In the genomic region with DNA sequence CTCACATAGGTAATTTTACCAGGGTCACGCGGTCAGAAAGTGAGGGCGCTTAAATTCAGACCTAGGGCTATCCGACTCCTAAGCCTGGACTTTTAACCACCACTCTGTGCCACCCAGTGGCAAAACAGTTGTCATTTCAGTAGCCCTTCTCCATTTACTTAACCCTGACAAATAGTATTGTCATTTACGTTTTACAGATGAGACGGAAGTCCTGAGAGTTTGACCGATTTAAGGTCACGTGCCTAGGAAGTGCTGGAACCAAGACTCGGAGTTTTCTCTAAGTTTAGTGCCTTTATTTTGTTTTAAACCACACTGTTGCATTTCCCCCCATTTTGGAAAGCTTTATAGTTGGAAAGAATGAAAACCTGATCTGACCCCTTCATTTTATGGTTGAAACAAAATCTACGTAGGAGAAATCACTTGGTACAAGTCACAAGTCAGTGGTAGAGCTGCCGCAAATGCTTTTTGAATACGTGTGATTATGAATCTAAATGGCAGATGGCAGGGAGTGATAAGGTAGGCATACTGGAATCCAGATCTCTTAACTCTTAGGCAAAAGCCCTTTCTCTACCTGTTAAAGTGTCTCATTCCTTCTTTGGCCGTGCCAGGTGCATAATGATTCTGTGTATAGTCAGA, we compare ENCODE assay signal across 8 cellular contexts. TPM values are rescaled to one million over a fixed set of nuclear protein-coding genes. Genes with fewer than 3 reads are reported as not detected.
DNase-seq lines count a peak whose midpoint lies in the region; ATAC-seq, FAIRE-seq and TF ChIP-seq lines count a peak whose summit lies in the region.

No MANE protein-coding gene starts in this region.

- 14% methylated on average over 13 of the region's 13 CpGs for WGBS in liver
- WGBS in testis, 2 donors: 9 to 11% methylated on average over 13 of the region's 13 CpGs

- H3K27ac ChIP-seq in liver (ENCODE audit: low read depth in 1 of 2, low read length in 2 of 2) (peak overlapping the region; percentile 91 to 96), testis (peak overlapping the region; percentile 88 to 91)

- no peak for FAIRE-seq in RCC 7860 (lab: Jason Lieb, UNC)

- no peak for TF ChIP-seq POLR2A in testis (IDR thresholded peaks at IDR 0.05)

- peak overlapping the region; percentile 96 for H3K4me3 ChIP-seq in choroid plexus epithelial cell (ENCODE audit: low read depth, low read length)
- peak overlapping the region; percentile 76 to 97 (median 92) for H3K4me3 ChIP-seq in liver (ENCODE audit: low read depth in 1 of 3, low read length in 3 of 3)
- peak overlapping the region; percentile 87 for H3K4me3 ChIP-seq in testis

- peaks cover 0 to 6% (median 3%) of the 10 kb centered on the region in 4 donors for H3K36me3 ChIP-seq in liver (ENCODE audit: control insufficient read depth in 4 of 4, insufficient read depth in 3 of 4, low read depth in 1 of 4, low read length in 3 of 4)
- H3K36me3 ChIP-seq in testis (ENCODE audit: low read depth, missing control alignments): no peaks in the 10 kb centered on the region

- intact Hi-C loops in testis (cut with DNase I; ENCODE audit: low total_unique reads): no loop called here

- no peak for TF ChIP-seq RAD21 in liver (IDR thresholded peaks at IDR 0.05)

- H3K27me3 ChIP-seq in liver (ENCODE audit: control insufficient read depth in 4 of 4, insufficient read depth in 4 of 4, low read length in 3 of 4) (no peaks in the 10 kb centered on the region), testis (no peaks in the 10 kb centered on the region)

- H3K4me1 ChIP-seq in liver (ENCODE audit: control insufficient read depth in 4 of 4, insufficient read depth in 4 of 4, low read length in 3 of 4) (peaks cover 5 to 37% (median 21%) of the 10 kb centered on the region in 4 donors), testis (peaks cover 9% of the 10 kb centered on the region)

- peak; percentile 49 for DNase-seq in CMK (ENCODE audit: low read depth)
- peak; percentile 6 for DNase-seq in GM19240 (ENCODE audit: insufficient read length, low spot score)
- peak; percentile 46 for DNase-seq in RCC 7860 (ENCODE audit: low spot score)
- DNase-seq in choroid plexus epithelial cell (ENCODE audit: low read depth): peak; percentile 28
- no peak for DNase-seq in testis
- DNase-seq in NCI-H1048 (lab: John Stamatoyannopoulos, UW): no peak

- ATAC-seq in HG03175 (IDR thresholded peaks at IDR 0.05; ENCODE audit: unreplicated experiment): peak; percentile 37

- H3K9ac ChIP-seq in liver (ENCODE audit: low read depth in 1 of 2, low read length in 2 of 2): peak overlapping the region; percentile 81 to 94

- H3K9me3 ChIP-seq in liver (ENCODE audit: control insufficient read depth in 4 of 4, low read length in 3 of 4) (no peaks in the 10 kb centered on the region), testis (no peaks in the 10 kb centered on the region)

- TF ChIP-seq CTCF in choroid plexus epithelial cell (conservative IDR thresholded peaks at IDR 0.05; ENCODE audit: low read depth, low read length) (no peak), liver (IDR thresholded peaks at IDR 0.05; ENCODE audit: low read depth, low read length, missing input control) (no peak), testis (IDR thresholded peaks at IDR 0.05) (no peak)

TF ChIP-seq in liver, 16 proteins besides CTCF, POLR2A, EP300 and RAD21:
- no peak for TF ChIP-seq YY1 (IDR thresholded peaks at IDR 0.05)
- TF ChIP-seq GABPA (IDR thresholded peaks at IDR 0.05 in 1 of 2, conservative IDR thresholded peaks at IDR 0.05 in 1 of 2): peak in 1 of 2 donors; percentile 58
- no peak for TF ChIP-seq NR2F2 (IDR thresholded peaks at IDR 0.05)
- TF ChIP-seq EGR1 (IDR thresholded peaks at IDR 0.05; ENCODE audit: low read depth in 2 of 2): no peak
- no peak for TF ChIP-seq FOXA2 (IDR thresholded peaks at IDR 0.05)
- TF ChIP-seq SP1 (IDR thresholded peaks at IDR 0.05): no peak
- TF ChIP-seq, protein P1, sequence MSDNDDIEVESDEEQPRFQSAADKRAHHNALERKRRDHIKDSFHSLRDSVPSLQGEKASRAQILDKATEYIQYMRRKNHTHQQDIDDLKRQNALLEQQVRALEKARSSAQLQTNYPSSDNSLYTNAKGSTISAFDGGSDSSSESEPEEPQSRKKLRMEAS (IDR thresholded peaks at IDR 0.05): no peak

RNA-seq across cellular contexts. Expression of gene MRRF, which starts 0.7 kb away (rescaled TPM):
- total RNA-seq in liver: 10 to 100 TPM; 15.4 to 30.9 TPM
- polyA plus RNA-seq in liver: 10 to 100 TPM; 22.1 to 22.5 TPM
- 10 to 100 TPM; 45.5 to 54.1 TPM for total RNA-seq in testis
- polyA plus RNA-seq in testis (ENCODE audit: insufficient read depth, low read depth, low replicate concordance): 63.4 TPM

RNA-seq across cellular contexts. Expression of gene RBM18, which starts 0.7 kb away (rescaled TPM):
- total RNA-seq in liver (1 to 10 TPM; 4.9 to 6.1 TPM), testis (10 to 100 TPM; 10.0 to 11.8 TPM)
- polyA plus RNA-seq in liver (1 to 10 TPM; 3.4 to 7.7 TPM), testis (ENCODE audit: insufficient read depth, low read depth, low replicate concordance) (22.1 TPM)

RNA-seq across cellular contexts. Expression of gene LHX6, which starts 36.6 kb away (rescaled TPM):
- under 1 TPM; 0.05 to 0.33 TPM for total RNA-seq in liver
- under 1 TPM; 0.10 to 0.26 TPM for polyA plus RNA-seq in liver
- total RNA-seq in testis: 10 to 100 TPM in 1 of 2 donors, 1 to 10 TPM in 1; 8.8 to 11.5 TPM
- 8.8 TPM for polyA plus RNA-seq in testis (ENCODE audit: insufficient read depth, low read depth, low replicate concordance)

Comparison
In these comparisons a context has a peak if more than half of its experiments do, and no peak if none do; other contexts are left out.
1. DNase-seq: peak in CMK (single experiment), GM19240 (single experiment), RCC 7860 (single experiment) and choroid plexus epithelial cell (single experiment); none in testis (single experiment) and NCI-H1048 (single experiment).
2. RNA of gene LHX6, which starts 36.6 kb away (total RNA-seq): 8.8 to 11.5 TPM in testis; 0.05 to 0.33 TPM in liver; every median in the first group is over 4 times any median in the second.
3. Peak in every context shown above with its lines, with median percentiles within 50 percentile points of each other: H3K4me3 ChIP-seq.